1 cellular context compared by ENCODE assay signal in the genomic region with DNA sequence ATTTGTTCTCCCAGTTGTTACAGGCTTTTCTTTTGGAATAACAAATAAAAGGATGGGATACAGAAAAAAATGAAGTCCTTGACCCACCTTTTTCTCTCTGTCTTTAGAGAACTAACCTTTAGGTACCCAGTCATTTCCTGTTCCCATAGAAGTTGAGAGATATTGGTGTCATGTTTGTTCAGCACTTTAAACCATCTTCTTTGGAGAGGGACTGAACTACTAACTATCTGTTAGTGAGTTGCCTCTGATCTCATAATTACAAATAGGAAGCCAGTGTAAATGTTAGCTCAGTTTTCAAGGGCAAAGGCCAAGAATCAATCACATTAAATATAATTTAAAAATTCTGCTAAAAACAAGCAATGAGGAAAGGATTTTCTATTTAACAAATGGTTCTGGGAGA.
TF ChIP-seq lines count a peak whose summit lies in the region.

No MANE protein-coding gene starts in this region.

TF ChIP-seq in HCT116, 20 proteins besides CTCF, POLR2A, EP300 and RAD21 (continued from another document):
- no peak for TF ChIP-seq REST (IDR thresholded peaks at IDR 0.05; ENCODE audit: low read depth)
- no peak for TF ChIP-seq YY1 (IDR thresholded peaks at IDR 0.05; ENCODE audit: extremely low read depth, insufficient replicate concordance, low read depth, low read length)
- no peak for TF ChIP-seq TCF7L2 (IDR thresholded peaks at IDR 0.05; ENCODE audit: borderline replicate concordance, extremely low read depth, insufficient read depth, insufficient read length)
- TF ChIP-seq ZFX (IDR thresholded peaks at IDR 0.05), result no peak
- TF ChIP-seq FOSL1 (IDR thresholded peaks at IDR 0.05; ENCODE audit: low read depth), result no peak
